Comparison of ENCODE assay signal across 20 cellular contexts in genomic region chr4:105182211-105182610, GRCh38. TPM values are rescaled to one million over a fixed set of nuclear protein-coding genes. Genes with fewer than 3 reads are reported as not detected.
DNase-seq lines count a peak whose midpoint lies in the region; ATAC-seq, FAIRE-seq and TF ChIP-seq lines count a peak whose summit lies in the region.
"Had no signal": no experiment of that assay in that cellular context is flagged by ENCODE, and none has a peak within 500 bp of the region (broad histone marks: within the 10 kb centered on the region; RNA-seq: fewer than 3 reads in every experiment).

No MANE protein-coding gene starts in this region.

- peak overlapping the region; percentile 17 for H3K4me2 ChIP-seq in neural cell (ENCODE audit: low read length)
- H3K4me2 ChIP-seq: KMS-11 had no signal

- TF ChIP-seq CTCF in D721Med (IDR thresholded peaks at IDR 0.05; ENCODE audit: insufficient read depth, missing control alignments) (no peak), bronchial epithelial cell (IDR thresholded peaks at IDR 0.05; ENCODE audit: insufficient read depth, low read length, severe bottlenecking) (no peak), neural cell (IDR thresholded peaks at IDR 0.05; ENCODE audit: poor library complexity, severe bottlenecking) (no peak), upper lobe of left lung (IDR thresholded peaks at IDR 0.05) (no peak)

- H3K27ac ChIP-seq in neural cell (ENCODE audit: low read length) (no peak overlapping the region), upper lobe of left lung (no peak overlapping the region)
- H3K27ac ChIP-seq: BLaER1 treated with 17β-estradiol and CSF1 and Interleukin-3, amounts not matched to agents 10 nM and 100 nM; KMS-11 had no signal

- TF ChIP-seq POLR2A in upper lobe of left lung (IDR thresholded peaks at IDR 0.05): no peak

- H4K20me1 ChIP-seq in neural cell (ENCODE audit: insufficient read depth): no peaks in the 10 kb centered on the region

- TF ChIP-seq EP300 in neural cell (conservative IDR thresholded peaks at IDR 0.05; ENCODE audit: poor library complexity, severe bottlenecking) (no peak), upper lobe of left lung (IDR thresholded peaks at IDR 0.05) (no peak)

- peaks cover 51% of the 10 kb centered on the region for H3K79me2 ChIP-seq in neural cell (replicated peaks; ENCODE audit: insufficient read depth, low read length)

- no peaks in the 10 kb centered on the region for H3K9me2 ChIP-seq in neural cell (ENCODE audit: insufficient read depth, low read length)

- 70 to 77% methylated on average over 3 of the region's 3 CpGs for WGBS in upper lobe of left lung, 2 donors

- no peaks in the 10 kb centered on the region for H3K9me3 ChIP-seq in neural cell (ENCODE audit: low read length)
- no peaks in the 10 kb centered on the region for H3K9me3 ChIP-seq in upper lobe of left lung

- no peak overlapping the region for H3K4me3 ChIP-seq in bronchial epithelial cell (ENCODE audit: low read depth, low read length)
- H3K4me3 ChIP-seq in neural cell (ENCODE audit: low read length): no peak overlapping the region
- no peak overlapping the region for H3K4me3 ChIP-seq in upper lobe of left lung
- H3K4me3 ChIP-seq: BLaER1 treated with 17β-estradiol and CSF1 and Interleukin-3, amounts not matched to agents 10 nM and 100 nM had no signal

- H3K9ac ChIP-seq in neural cell (ENCODE audit: low read length): no peak overlapping the region
- H3K9ac ChIP-seq: BLaER1 treated with 17β-estradiol and CSF1 and Interleukin-3, amounts not matched to agents 10 nM and 100 nM; KMS-11 had no signal

- no peak for TF ChIP-seq RAD21 in neural cell (conservative IDR thresholded peaks at IDR 0.05)

- no peak overlapping the region for H2AFZ ChIP-seq in neural cell (ENCODE audit: low read depth, low read length)

- DNase-seq in D721Med (ENCODE audit: insufficient read length, low spot score) (no peak), HPDE6-E6E7 (ENCODE audit: extremely low spot score) (peak; percentile 15), bronchial epithelial cell (ENCODE audit: low read depth) (peak; percentile 86), upper lobe of left lung (no peak)
- DNase-seq in stimulated activated naive CD4-positive, alpha-beta T cell treated with Interleukin-2 at 50 U/mL for 16 hours (lab: John Stamatoyannopoulos, UW): no peak
- DNase-seq: Calu3; CD8-positive, alpha-beta T cell; DMS53; EL; HFFc6; NCI-H187; NCI-H2171; NCI-H446; NCI-H526 treated with DMSO at 0.1 percent for 48 hours had no signal

- H3K27me3 ChIP-seq in bronchial epithelial cell (ENCODE audit: control insufficient read depth, insufficient read depth, low read length) (no peaks in the 10 kb centered on the region), neural cell (ENCODE audit: insufficient read depth, low read depth, low read length) (no peaks in the 10 kb centered on the region), upper lobe of left lung (no peaks in the 10 kb centered on the region)
- H3K27me3 ChIP-seq: BLaER1 treated with 17β-estradiol and CSF1 and Interleukin-3, amounts not matched to agents 10 nM and 100 nM had no signal

- FAIRE-seq in D721Med (lab: Jason Lieb, UNC): peak; percentile 6
- no peak for FAIRE-seq in bronchial epithelial cell (lab: Jason Lieb, UNC)
- FAIRE-seq: GM12892, GM18507 had no signal

- peaks cover 3% of the 10 kb centered on the region for H3F3A ChIP-seq in neural cell (ENCODE audit: insufficient read depth, low read length, poor library complexity, severe bottlenecking)

- ATAC-seq in HG02798 (IDR thresholded peaks at IDR 0.05; ENCODE audit: poor library complexity, unreplicated experiment): no peak
- no peak for ATAC-seq in upper lobe of left lung (ENCODE audit: low FRiP score in 2 of 2)
- ATAC-seq: CD8-positive, alpha-beta T cell had no signal

- H3K36me3 ChIP-seq in bronchial epithelial cell (ENCODE audit: control insufficient read depth, insufficient read depth, low read length) (peaks cover 1% of the 10 kb centered on the region), neural cell (ENCODE audit: insufficient read depth, low read length) (no peaks in the 10 kb centered on the region), upper lobe of left lung (peaks cover 0 to 2% (median 0%) of the 10 kb centered on the region in 4 donors)

- peaks cover 0 to 13% (median 4%) of the 10 kb centered on the region in 4 donors for H3K4me1 ChIP-seq in upper lobe of left lung

TF ChIP-seq in neural cell, 6 proteins besides CTCF, POLR2A, EP300 and RAD21:
- no peak for TF ChIP-seq REST (IDR thresholded peaks at IDR 0.05; ENCODE audit: borderline replicate concordance)
- no peak for TF ChIP-seq SMC3 (conservative IDR thresholded peaks at IDR 0.05; ENCODE audit: poor library complexity)
- TF ChIP-seq POLR2AphosphoS5 (IDR thresholded peaks at IDR 0.05): no peak
- TF ChIP-seq MXI1 (conservative IDR thresholded peaks at IDR 0.05; ENCODE audit: poor library complexity, severe bottlenecking): no peak
- no peak for TF ChIP-seq EZH2 (IDR thresholded peaks at IDR 0.05; ENCODE audit: borderline replicate concordance, insufficient read depth, low read length, poor library complexity, severe bottlenecking)
- no peak for TF ChIP-seq TAF1 (IDR thresholded peaks at IDR 0.05; ENCODE audit: low read depth)

RNA-seq across cellular contexts. Expression of gene TET2, which starts 35.5 kb away (rescaled TPM):
- total RNA-seq in bronchial epithelial cell (10.3 and 13.1 TPM in 2 replicates), upper lobe of left lung (10 to 100 TPM; 25.1 to 41.9 (median 29.7) TPM)
- 27.1 TPM in 2 replicates for polyA plus RNA-seq in neural cell
- 132 and 160 TPM in 2 replicates for polyA minus RNA-seq in neural cell

Comparison
In these comparisons a context has a peak if more than half of its experiments do, and no peak if none do; other contexts are left out.
1. DNase-seq: peak in HPDE6-E6E7 (single experiment) and bronchial epithelial cell (single experiment); none in D721Med (single experiment), upper lobe of left lung (0 of 2) and stimulated activated naive CD4-positive, alpha-beta T cell treated with Interleukin-2 at 50 U/mL for 16 hours (single experiment).